In the genomic region with DNA sequence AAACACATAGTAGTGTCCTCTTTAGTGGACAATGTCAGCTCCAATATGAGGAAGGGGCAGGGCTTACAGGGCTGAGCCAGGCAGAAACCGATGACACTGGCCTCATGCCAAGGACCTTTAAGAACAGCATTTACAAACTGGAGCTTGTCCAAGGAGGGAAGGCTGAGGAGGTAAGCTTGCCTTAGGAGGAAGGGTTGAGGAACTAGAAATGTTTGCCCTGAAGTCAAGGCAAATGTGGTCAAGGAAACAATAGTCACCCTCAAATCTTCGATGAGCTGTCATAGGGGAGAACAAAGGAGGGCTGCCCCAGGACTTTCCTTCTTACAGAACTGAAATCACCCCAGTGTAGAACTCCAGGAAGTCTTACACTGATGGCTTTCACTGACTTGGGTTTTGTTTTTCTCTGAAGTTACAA, we compare ENCODE assay signal across 12 cellular contexts.
DNase-seq lines count a peak whose midpoint lies in the region; ATAC-seq and TF ChIP-seq lines count a peak whose summit lies in the region.
"Had no signal": no experiment of that assay in that cellular context is flagged by ENCODE, and none has a peak within 500 bp of the region (broad histone marks: within the 10 kb centered on the region; RNA-seq: fewer than 3 reads in every experiment).

No MANE protein-coding gene starts in this region.

- H3K27ac ChIP-seq in gastroesophageal sphincter (no peak overlapping the region), transverse colon (peak overlapping the region in 2 of 4 donors; percentile 42 to 53), osteoblast (ENCODE audit: low read depth, low read length) (no peak overlapping the region)
- H3K27ac ChIP-seq: C4-2B had no signal

- H3K4me1 Mint-ChIP-seq in activated naive CD4-positive, alpha-beta T cell treated with anti-CD3 and anti-CD28 coated beads, Interleukin-2, amount 10 ng/mL, durations not matched to agents 7 days and 5 days: peaks cover 11% of the 10 kb centered on the region

- H3K4me1 ChIP-seq in gastroesophageal sphincter: no peaks in the 10 kb centered on the region
- H3K4me1 ChIP-seq in transverse colon: peaks cover 0 to 11% (median 0%) of the 10 kb centered on the region in 4 donors
- H3K4me1 ChIP-seq in osteoblast (ENCODE audit: insufficient read depth, low read length): no peaks in the 10 kb centered on the region

- ATAC-seq in gastroesophageal sphincter: peak; percentile 34
- ATAC-seq in HG02938 (IDR thresholded peaks at IDR 0.05; ENCODE audit: unreplicated experiment): no peak
- ATAC-seq in HG02759 (IDR thresholded peaks at IDR 0.05; ENCODE audit: unreplicated experiment): no peak

- no peaks in the 10 kb centered on the region for H3K27me3 ChIP-seq in gastroesophageal sphincter
- H3K27me3 ChIP-seq in transverse colon: no peaks in the 10 kb centered on the region
- H3K27me3 ChIP-seq in osteoblast (ENCODE audit: insufficient read depth, low read length): peaks cover 10% of the 10 kb centered on the region

- no peaks in the 10 kb centered on the region for H3K9me3 ChIP-seq in gastroesophageal sphincter
- H3K9me3 ChIP-seq in transverse colon: no peaks in the 10 kb centered on the region
- no peaks in the 10 kb centered on the region for H3K9me3 ChIP-seq in osteoblast (ENCODE audit: low read depth, low read length)

- in situ Hi-C loops in transverse colon (cut with MboI; ENCODE audit: low pct_ligation_motif_present in 1 of 4, low pct_unique_long_range_greater_than_20kb in 1 of 4, low sequenced_read_pairs in 3 of 4): no loop called here

- no peaks in the 10 kb centered on the region for H3K36me3 Mint-ChIP-seq in activated naive CD4-positive, alpha-beta T cell treated with anti-CD3 and anti-CD28 coated beads, Interleukin-2, amount 10 ng/mL, durations not matched to agents 7 days and 5 days

- intact Hi-C loops in transverse colon (cut with DNase I; ENCODE audit: low total_unique reads): no loop called here

- H3K36me3 ChIP-seq in gastroesophageal sphincter (no peaks in the 10 kb centered on the region), transverse colon (no peaks in the 10 kb centered on the region), osteoblast (ENCODE audit: insufficient read depth, low read length) (no peaks in the 10 kb centered on the region)

- no peak for TF ChIP-seq POLR2A in gastroesophageal sphincter (IDR thresholded peaks at IDR 0.05)
- TF ChIP-seq POLR2A in transverse colon (IDR thresholded peaks at IDR 0.05): no peak

- no peaks in the 10 kb centered on the region for H3K79me2 ChIP-seq in osteoblast (ENCODE audit: insufficient read depth, low read length)

- 19 to 27% methylated on average over 2 of the region's 2 CpGs for WGBS in gastroesophageal sphincter (ENCODE audit: low coverage in 1 of 2), 2 donors
- 17 to 20% methylated on average over 2 of the region's 2 CpGs for WGBS in transverse colon (ENCODE audit: low coverage in 1 of 2), 2 donors

- TF ChIP-seq EP300 in gastroesophageal sphincter (IDR thresholded peaks at IDR 0.05) (no peak), transverse colon (IDR thresholded peaks at IDR 0.05; ENCODE audit: low read depth) (no peak)

- H3K4me3 ChIP-seq in gastroesophageal sphincter (no peak overlapping the region), transverse colon (no peak overlapping the region), osteoblast (ENCODE audit: insufficient read depth, low read length) (no peak overlapping the region)

- H3K27me3 Mint-ChIP-seq in activated naive CD4-positive, alpha-beta T cell treated with anti-CD3 and anti-CD28 coated beads, Interleukin-2, amount 10 ng/mL, durations not matched to agents 7 days and 5 days: peaks cover 7% of the 10 kb centered on the region

- peak overlapping the region; percentile 56 for H3K27ac Mint-ChIP-seq in activated naive CD4-positive, alpha-beta T cell treated with anti-CD3 and anti-CD28 coated beads, Interleukin-2, amount 10 ng/mL, durations not matched to agents 7 days and 5 days

- H4K20me1 ChIP-seq in osteoblast (ENCODE audit: insufficient read depth, low read length): no peaks in the 10 kb centered on the region

- H2AFZ ChIP-seq in osteoblast (ENCODE audit: low read length): no peak overlapping the region

- no peak overlapping the region for H3K4me3 Mint-ChIP-seq in activated naive CD4-positive, alpha-beta T cell treated with anti-CD3 and anti-CD28 coated beads, Interleukin-2, amount 10 ng/mL, durations not matched to agents 7 days and 5 days
- H3K4me3 Mint-ChIP-seq: neural crest cell had no signal

- peaks cover 2% of the 10 kb centered on the region for H3K9me3 Mint-ChIP-seq in activated naive CD4-positive, alpha-beta T cell treated with anti-CD3 and anti-CD28 coated beads, Interleukin-2, amount 10 ng/mL, durations not matched to agents 7 days and 5 days
- H3K9me3 Mint-ChIP-seq: neural crest cell had no signal

- no peak for TF ChIP-seq CTCF in gastroesophageal sphincter (IDR thresholded peaks at IDR 0.05)
- no peak for TF ChIP-seq CTCF in transverse colon (IDR thresholded peaks at IDR 0.05)
- TF ChIP-seq CTCF in osteoblast (IDR thresholded peaks at IDR 0.05; ENCODE audit: extremely low read depth, low read depth, low read length): no peak

- CTCF ChIA-PET in activated naive CD4-positive, alpha-beta T cell treated with anti-CD3 and anti-CD28 coated beads, Interleukin-2, amount 10 ng/mL, durations not matched to agents 7 days and 5 days (lab: Charles Lee): no interaction called here

- DNase-seq in activated naive CD4-positive, alpha-beta T cell treated with anti-CD3 and anti-CD28 coated beads, Interleukin-2, amount 10 ng/mL, durations not matched to agents 7 days and 5 days: no peak
- DNase-seq in activated naive CD4-positive, alpha-beta T cell treated with Interleukin-2 at 50 U/mL for 16 hours: no peak
- DNase-seq in SKM-1 (lab: John Stamatoyannopoulos, UW; ENCODE audit: unreplicated experiment) (peak; percentile 77), transverse colon (peak; percentile 59), osteoblast (ENCODE audit: insufficient read length, low spot score, missing footprints) (no peak)
- DNase-seq: NCI-H1436 treated with DMSO at 0.1 percent for 48 hours, T-helper 9 cell had no signal

- H3K4me2 ChIP-seq in osteoblast (ENCODE audit: insufficient read depth, low read length): no peak overlapping the region

Comparison
In these comparisons a context has a peak if more than half of its experiments do, and no peak if none do; other contexts are left out.
1. DNase-seq: peak in SKM-1 (single experiment) and transverse colon (single experiment); none in activated naive CD4-positive, alpha-beta T cell treated with anti-CD3 and anti-CD28 coated beads, Interleukin-2, amount 10 ng/mL, durations not matched to agents 7 days and 5 days (single experiment), activated naive CD4-positive, alpha-beta T cell treated with Interleukin-2 at 50 U/mL for 16 hours (single experiment) and osteoblast (single experiment).